1 cellular context compared by ENCODE assay signal in the genomic region with DNA sequence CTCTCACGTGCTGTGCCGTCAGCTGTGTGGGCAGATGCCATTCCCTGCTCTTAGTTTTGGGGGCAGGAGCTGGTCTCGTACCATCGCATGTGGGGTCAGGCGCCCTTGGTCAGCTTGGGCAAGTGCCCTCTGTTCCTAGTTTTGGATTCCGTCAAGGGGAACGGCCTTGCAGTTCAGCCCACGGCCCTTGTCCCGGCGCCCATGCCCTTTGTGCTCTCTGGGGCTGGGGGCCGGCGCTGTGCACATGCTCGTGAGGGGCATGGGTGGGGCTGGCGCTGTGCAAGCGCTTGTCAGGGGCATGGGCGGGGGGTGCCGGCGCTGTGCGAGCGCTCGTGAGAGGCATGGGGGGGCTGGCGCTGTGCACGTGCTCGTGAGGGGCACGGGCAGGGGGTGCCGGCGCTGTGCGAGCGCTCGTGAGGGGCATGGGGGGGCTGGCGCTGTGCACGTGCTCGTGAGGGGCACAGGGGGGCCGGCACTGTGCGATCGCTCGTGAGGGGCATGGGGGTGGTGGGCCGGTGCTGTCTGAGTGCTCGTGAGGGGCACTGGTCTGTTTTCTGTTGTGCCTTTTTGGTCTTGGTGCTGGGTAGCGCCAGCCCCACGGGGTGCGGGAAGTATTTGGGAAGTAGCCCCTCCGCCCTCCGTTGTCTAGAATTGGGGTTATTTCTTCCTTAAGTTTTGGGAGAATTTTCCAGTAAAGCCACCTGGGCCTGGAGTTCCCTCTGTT.
TF ChIP-seq lines count a peak whose summit lies in the region.

No MANE protein-coding gene starts in this region.

TF ChIP-seq in K562, 482 proteins besides CTCF, POLR2A, EP300 and RAD21:
- 0 out of 2 replicates have a peak, but pooled peaks have one; percentile 1 for TF ChIP-seq POLR2G (IDR thresholded peaks at IDR 0.05; ENCODE audit: low read depth, low read length)
- TF ChIP-seq ZNF561 (CRISPR knock-in tag; conservative IDR thresholded peaks at IDR 0.05) = no peak
